ENCODE assay signal across 24 cellular contexts in genomic region chr6:28726569-28727309, GRCh38.
DNase-seq lines count a peak whose midpoint lies in the region; ATAC-seq, FAIRE-seq and TF ChIP-seq lines count a peak whose summit lies in the region.
"Had no signal": no experiment of that assay in that cellular context is flagged by ENCODE, and none has a peak within 500 bp of the region (broad histone marks: within the 10 kb centered on the region; RNA-seq: fewer than 3 reads in every experiment).

No MANE protein-coding gene starts in this region.

- peaks cover 78% of the 10 kb centered on the region for H3K27me3 ChIP-seq in CD4-positive, alpha-beta T cell (ENCODE audit: control insufficient read depth, insufficient read depth, low read length)
- H3K27me3 ChIP-seq in Caco-2 (replicated peaks; ENCODE audit: control insufficient read depth, insufficient read depth, low read length) (no peaks in the 10 kb centered on the region), H1 (replicated peaks in 1 of 4; ENCODE audit: control insufficient read depth in 3 of 4, extremely low read depth in 1 of 4, insufficient read depth in 3 of 4, low read length in 3 of 4) (peaks cover 0 to 6% (median 2%) of the 10 kb centered on the region in 4 experiments; a peak in 3 of 7 replicates)

- H3K23ac ChIP-seq in H1 (ENCODE audit: insufficient read length) = no peak overlapping the region

- H3K4me3 Mint-ChIP-seq in CD4-positive, alpha-beta T cell = peak overlapping the region; percentile 12
- peak overlapping the region; percentile 98 for H3K4me3 Mint-ChIP-seq in Caco-2 (ENCODE audit: unreplicated experiment)
- H3K4me3 Mint-ChIP-seq: CD8-positive, alpha-beta T cell; T-helper 17 cell had no signal

- H4K91ac ChIP-seq in H1 (replicated peaks; ENCODE audit: insufficient read length, low read length) = no peak overlapping the region

- DNase-seq in CD4-positive, alpha-beta T cell = no peak
- DNase-seq in Caco-2 (no peak), OCI-M1 (lab: John Stamatoyannopoulos, UW) (peak; percentile 83), H1 (ENCODE audit: low read depth in 1 of 2, low spot score in 2 of 2) (no peak), KBM-7 (no peak), Ammon's horn (ENCODE audit: low spot score) (no peak), GDM1 (lab: John Stamatoyannopoulos, UW) (no peak)
- DNase-seq: C1 segment of cervical spinal cord; CD8-positive, alpha-beta T cell; GM23248; NCI-H1092 treated with DMSO at 0.1 percent for 48 hours; NCI-H1436; NCI-H187 treated with DMSO at 0.1 percent for 48 hours; NCI-H345; NCI-H774; NK-92 treated with Interleukin-12 subunit alpha and Interleukin-12 subunit beta, amount 100 ng/mL, for 24 hours; Peyer's patch; SHP77 treated with DMSO at 0.1 percent for 48 hours; T-helper 17 cell had no signal

- no peak overlapping the region for H2BK12ac ChIP-seq in H1 (ENCODE audit: low read depth, low read length)

- peaks cover 16% of the 10 kb centered on the region for H3K36me3 Mint-ChIP-seq in CD4-positive, alpha-beta T cell (ENCODE audit: low read depth)
- peaks cover 15% of the 10 kb centered on the region for H3K36me3 Mint-ChIP-seq in Caco-2 (ENCODE audit: insufficient read depth, unreplicated experiment)
- H3K36me3 Mint-ChIP-seq: IgD-negative memory B cell had no signal

- no peak overlapping the region for H3K9ac ChIP-seq in H1 (replicated peaks in 1 of 4; ENCODE audit: extremely low read depth in 1 of 4, low read depth in 3 of 4, low read length in 3 of 4)
- H3K9ac ChIP-seq: GM23248 had no signal

- no peak overlapping the region for H2AK5ac ChIP-seq in H1 (ENCODE audit: low read depth, low read length)

- H3K9me3 ChIP-seq in CD4-positive, alpha-beta T cell (ENCODE audit: control insufficient read depth, low read length) = peaks cover 19% of the 10 kb centered on the region
- no peaks in the 10 kb centered on the region for H3K9me3 ChIP-seq in Caco-2
- no peaks in the 10 kb centered on the region for H3K9me3 ChIP-seq in H1 (ENCODE audit: insufficient read depth in 2 of 2, low read depth in 1 of 2, low read length in 1 of 2)
- H3K9me3 ChIP-seq: A549, HAP-1 had no signal

- intact Hi-C loops in CD4-positive, alpha-beta T cell (cut with DNase I, micrococcal nuclease) = loop anchor here in 1 of 2 experiments (10.0 kb wide), 1 partner anchor 1042 kb away; no protein-coding TSS in a partner anchor
- intact Hi-C loops in Caco-2 (cut with micrococcal nuclease; ENCODE audit: unreplicated experiment) = loop anchor here (5.0 kb wide), 1 partner anchor 66 kb away; no protein-coding TSS in a partner anchor

- no peak overlapping the region for H4K8ac ChIP-seq in H1 (ENCODE audit: extremely low read depth, insufficient read depth, low read length)

- no peak for TF ChIP-seq RAD21 in H1 (IDR thresholded peaks at IDR 0.05 in 1 of 2, conservative IDR thresholded peaks at IDR 0.05 in 1 of 2; ENCODE audit: low read depth in 2 of 2, low read length in 2 of 2)

- H4K5ac ChIP-seq in H1 (ENCODE audit: insufficient read length, low read depth, low read length) = no peak overlapping the region

- no peak for TF ChIP-seq POLR2A in H1 (IDR thresholded peaks at IDR 0.05; ENCODE audit: control extremely low read depth in 1 of 2, low read depth in 2 of 2, low read length in 2 of 2)

- no peak overlapping the region for H3K4me2 ChIP-seq in H1 (ENCODE audit: insufficient read depth in 1 of 2, low read depth in 2 of 2, low read length in 2 of 2)

- H3K4me3 ChIP-seq in Caco-2 (ENCODE audit: low read depth, low read length) = no peak overlapping the region
- H3K4me3 ChIP-seq in H1 (ENCODE audit: extremely low read depth in 1 of 4, insufficient read depth in 2 of 4, low read depth in 3 of 4, low read length in 4 of 4) = no peak overlapping the region
- H3K4me3 ChIP-seq: A549, GM23248, Peyer's patch had no signal

- ATAC-seq in CD4-positive, alpha-beta T cell (ENCODE audit: poor library complexity) = no peak
- no peak for ATAC-seq in HG03196 (IDR thresholded peaks at IDR 0.05; ENCODE audit: unreplicated experiment)
- ATAC-seq: CD8-positive, alpha-beta T cell; T-helper 17 cell had no signal

- 79% methylated on average over 13 of the region's 13 CpGs; no CpG with 5 or more reads in 1 of the 2 experiments for WGBS in H1 (ENCODE audit: extremely low coverage in 1 of 2, insufficient coverage in 1 of 2, insufficient read length in 1 of 2, insufficient replicate concordance in 2 of 2, low coverage in 1 of 2, low lambda C conversion rate in 2 of 2, missing lambda C conversion rate in 1 of 2), 2 experiments

- H3K23me2 ChIP-seq in H1 (ENCODE audit: low read depth, low read length) = peaks cover 4% of the 10 kb centered on the region

- no peaks in the 10 kb centered on the region for H3K79me1 ChIP-seq in H1 (ENCODE audit: low read depth, low read length)

- H4K20me1 ChIP-seq in H1 (replicated peaks in 1 of 2; ENCODE audit: control insufficient read depth in 1 of 2, insufficient read depth in 2 of 2, low read length in 2 of 2) = no peaks in the 10 kb centered on the region

- no peak for TF ChIP-seq EP300 in H1 (IDR thresholded peaks at IDR 0.05; ENCODE audit: borderline replicate concordance in 1 of 2, low read depth in 2 of 2, low read length in 2 of 2)

- no peaks in the 10 kb centered on the region for H3K79me2 ChIP-seq in H1 (ENCODE audit: control insufficient read depth in 1 of 2, insufficient read depth in 2 of 2, low read length in 2 of 2)

- H3K4me1 Mint-ChIP-seq in CD4-positive, alpha-beta T cell (ENCODE audit: low read depth) = peaks cover 22% of the 10 kb centered on the region
- peaks cover 20% of the 10 kb centered on the region for H3K4me1 Mint-ChIP-seq in Caco-2 (ENCODE audit: low read depth, unreplicated experiment)

- H3K27ac ChIP-seq in CD4-positive, alpha-beta T cell (ENCODE audit: low read depth, low read length) = no peak overlapping the region
- no peak overlapping the region for H3K27ac ChIP-seq in H1 (ENCODE audit: low read depth, low read length)
- H3K27ac ChIP-seq: A549, GM23248, Peyer's patch had no signal

- in situ Hi-C loops in KBM-7 (cut with MboI; ENCODE audit: low pct_unique_long_range_greater_than_20kb, low sequenced_read_pairs) = no loop called here

- FAIRE-seq in H1 (lab: Jason Lieb, UNC) = no peak
- FAIRE-seq: A549 had no signal

- H2BK5ac ChIP-seq in H1 (ENCODE audit: low read depth, low read length) = no peak overlapping the region

- TF ChIP-seq CTCF in CD4-positive, alpha-beta T cell (IDR thresholded peaks at IDR 0.05) = no peak
- TF ChIP-seq CTCF in Caco-2 (IDR thresholded peaks at IDR 0.05; ENCODE audit: insufficient read depth in 1 of 2, low read depth in 1 of 2, low read length in 1 of 2, severe bottlenecking in 1 of 2, unreplicated experiment in 1 of 2) = no peak
- no peak for TF ChIP-seq CTCF in H1 (IDR thresholded peaks at IDR 0.05; ENCODE audit: control extremely low read depth in 1 of 3, insufficient read depth in 1 of 3, low read depth in 1 of 3, low read length in 3 of 3)

- no peaks in the 10 kb centered on the region for H3K36me3 ChIP-seq in Caco-2 (ENCODE audit: control insufficient read depth, insufficient read depth, low read length)
- H3K36me3 ChIP-seq in H1 (ENCODE audit: control insufficient read depth in 2 of 4, insufficient read depth in 4 of 4, low read length in 3 of 4) = no peaks in the 10 kb centered on the region
- H3K36me3 ChIP-seq: HAP-1, Peyer's patch had no signal

- CTCF ChIA-PET in CD4-positive, alpha-beta T cell (lab: Charles Lee) = no interaction called here
- CTCF ChIA-PET in Caco-2 (lab: Charles Lee) = no interaction called here
- CTCF ChIA-PET in H1 (lab: Charles Lee; ENCODE audit: partially characterized antibody) = interaction anchor here (0.9 to 1.8 kb wide), 3 partner anchors 32 to 184 kb away, joined by 4 read pairs; no protein-coding TSS in a partner anchor

- H2AFZ ChIP-seq in H1 (ENCODE audit: low read length) = no peak overlapping the region

- no peak overlapping the region for H3K14ac ChIP-seq in H1 (ENCODE audit: insufficient read length)

- no peak overlapping the region for H2BK20ac ChIP-seq in H1 (ENCODE audit: low read length)

- H3K27me3 Mint-ChIP-seq in CD4-positive, alpha-beta T cell = peaks cover 98% of the 10 kb centered on the region
- H3K27me3 Mint-ChIP-seq in Caco-2 (ENCODE audit: insufficient read depth, unreplicated experiment) = peaks cover 4% of the 10 kb centered on the region

- H3K27ac Mint-ChIP-seq in CD4-positive, alpha-beta T cell = no peak overlapping the region
- no peak overlapping the region for H3K27ac Mint-ChIP-seq in Caco-2 (ENCODE audit: unreplicated experiment)
- H3K27ac Mint-ChIP-seq: CD8-positive, alpha-beta T cell; HFFc6; T-helper 17 cell had no signal

- POLR2A ChIA-PET in CD4-positive, alpha-beta T cell (lab: Charles Lee) = interaction anchor here (0.7 kb wide), 1 partner anchor 10 kb away, joined by 3 read pairs; no protein-coding TSS in a partner anchor
- POLR2A ChIA-PET in Caco-2 (lab: Charles Lee) (no interaction called here), H1 (lab: Charles Lee; ENCODE audit: partially characterized antibody) (interaction anchor here (1.0 kb wide), 1 partner anchor 25 kb away, joined by 3 read pairs; no protein-coding TSS in a partner anchor)

- H3K56ac ChIP-seq in H1 (replicated peaks; ENCODE audit: insufficient read length, low read depth, low read length) = no peak overlapping the region

- no peak overlapping the region for H3K18ac ChIP-seq in H1 (ENCODE audit: extremely low read depth, low read length)

- H2BK15ac ChIP-seq in H1 (ENCODE audit: low read length) = no peak overlapping the region

- H2BK120ac ChIP-seq in H1 (replicated peaks; ENCODE audit: low read depth, low read length) = no peak overlapping the region

- H3K9me3 Mint-ChIP-seq in CD4-positive, alpha-beta T cell = peaks cover 14% of the 10 kb centered on the region
- H3K9me3 Mint-ChIP-seq in Caco-2 (ENCODE audit: unreplicated experiment) = no peaks in the 10 kb centered on the region

- H3K4ac ChIP-seq in H1 (replicated peaks; ENCODE audit: insufficient read length, low read depth, low read length) = no peak overlapping the region

- 0 out of 2 replicates have a peak, but pooled peaks cover 3% of the 10 kb centered on the region for H3K4me1 ChIP-seq in Caco-2
- H3K4me1 ChIP-seq in H1 (replicated peaks in 1 of 4; ENCODE audit: control insufficient read depth in 3 of 4, insufficient read depth in 4 of 4, low read length in 3 of 4) = no peaks in the 10 kb centered on the region; a peak in 1 of 7 replicates

- BruUV-seq in Caco-2 (replicated peaks; lab: Mats Ljungman, UMichigan) = no TSS peak

TF ChIP-seq in H1, 55 proteins besides CTCF, POLR2A, EP300 and RAD21:
- TF ChIP-seq RNF2 (IDR thresholded peaks at IDR 0.05; ENCODE audit: borderline replicate concordance, low read depth, low read length, missing control alignments, poor library complexity, severe bottlenecking) (no peak), CEBPB (IDR thresholded peaks at IDR 0.05; ENCODE audit: low read depth, low read length) (no peak), TBP (IDR thresholded peaks at IDR 0.05; ENCODE audit: low read depth, low read length) (peak; percentile 87), TAF7 (optimal IDR thresholded peaks at IDR 0.05; ENCODE audit: borderline replicate concordance, low read depth, low read length) (no peak), ASH2L (IDR thresholded peaks at IDR 0.05; ENCODE audit: low read length) (no peak)
TF ChIP-seq in H1: peak in this region for 1.
